18 cellular contexts compared by ENCODE assay signal in genomic region chr19:9782282-9782681, GRCh38.
"Had no signal": no experiment of that assay in that cellular context is flagged by ENCODE, and none has a peak within 500 bp of the region (broad histone marks: within the 10 kb centered on the region; RNA-seq: fewer than 3 reads in every experiment).

No MANE protein-coding gene starts in this region.

- H3K9me3 ChIP-seq: ovary, testis, upper lobe of right lung had no signal

- H3K27ac ChIP-seq: brain microvascular endothelial cell, ovary, testis, upper lobe of right lung, VCaP had no signal

- H3K36me3 ChIP-seq: brain microvascular endothelial cell, ovary, upper lobe of right lung had no signal

- H3K27ac Mint-ChIP-seq: endodermal cell had no signal

- H3K4me3 ChIP-seq: lung, ovary, testis, upper lobe of right lung had no signal

- DNase-seq: activated CD4-positive, alpha-beta T cell treated with anti-CD3 and anti-CD28 coated beads for 4 hours; activated CD8-positive, alpha-beta memory T cell treated with anti-CD3 and anti-CD28 coated beads for 24 hours; activated naive CD4-positive, alpha-beta T cell treated with anti-CD3 and anti-CD28 coated beads, Interleukin-2, amount 50 U/mL, for 16 hours; amygdala; brain microvascular endothelial cell; cerebellar nuclear complex; endodermal cell; left cardiac atrium; nephron progenitor cell; ovary; stimulated activated CD4-positive, alpha-beta T cell treated with anti-CD3 and anti-CD28 coated beads, Interleukin-4, amount 100 ng/mL, for 1 hour; stimulated activated CD8-positive, alpha-beta memory T cell treated with anti-CD3 and anti-CD28 coated beads, Interleukin-4, amount 100 ng/mL, for 48 hours; stimulated activated naive CD8-positive, alpha-beta T cell treated with anti-CD3 and anti-CD28 coated beads, Interleukin-15, Interleukin-2, amounts not matched to agents 100 U/mL and 50 U/mL, for 24 hours; T1000; testis; upper lobe of right lung had no signal

- H3K27me3 ChIP-seq: brain microvascular endothelial cell, ovary, testis, upper lobe of right lung had no signal

- ATAC-seq: left cardiac atrium; stimulated activated naive CD8-positive, alpha-beta T cell treated with anti-CD3 and anti-CD28 coated beads, Interleukin-15, Interleukin-2, amounts not matched to agents 100 U/mL and 50 U/mL, for 24 hours; upper lobe of right lung had no signal

- H3K4me3 Mint-ChIP-seq: endodermal cell, nephron progenitor cell had no signal
